Comparison of ENCODE assay signal across 8 cellular contexts in genomic region chr12:62885242-62885641, GRCh38.
"Had no signal": no experiment of that assay in that cellular context is flagged by ENCODE, and none has a peak within 500 bp of the region (broad histone marks: within the 10 kb centered on the region; RNA-seq: fewer than 3 reads in every experiment).

No MANE protein-coding gene starts in this region.

- DNase-seq: GDM1, GF-D8 had no signal

- ATAC-seq: GM12878 had no signal

- FAIRE-seq: G401.6, GM12878, GM12891, GM12892, GM18507, GM19239 had no signal

- H3K4me3 ChIP-seq: GM12878 had no signal
